In genomic region chr19:49490287-49491029, GRCh38 we compare ENCODE assay signal across 4 cellular contexts. TPM values are rescaled to one million over a fixed set of nuclear protein-coding genes. Genes with fewer than 3 reads are reported as not detected.
DNase-seq lines count a peak whose midpoint lies in the region; ATAC-seq and TF ChIP-seq lines count a peak whose summit lies in the region.

No MANE protein-coding gene starts in this region.

- in situ Hi-C loops in gastrocnemius medialis (cut with MboI; ENCODE audit: low sequenced_read_pairs in 4 of 4): no loop called here

- TF ChIP-seq CTCF in gastrocnemius medialis (IDR thresholded peaks at IDR 0.05 in 4 of 5, conservative IDR thresholded peaks at IDR 0.05 in 1 of 5): no peak

- H3K4me3 Mint-ChIP-seq in activated T-cell treated with anti-CD3 and anti-CD28 coated beads, Interleukin-2, amount 50 U/mL, for 72 hours: peak overlapping the region; percentile 96 to 97

- TF ChIP-seq POLR2A in gastrocnemius medialis (IDR thresholded peaks at IDR 0.05): no peak

- H3K9me3 Mint-ChIP-seq in activated T-cell treated with anti-CD3 and anti-CD28 coated beads, Interleukin-2, amount 50 U/mL, for 72 hours: no peaks in the 10 kb centered on the region

- no peaks in the 10 kb centered on the region for H3K27me3 Mint-ChIP-seq in activated T-cell treated with anti-CD3 and anti-CD28 coated beads, Interleukin-2, amount 50 U/mL, for 72 hours (ENCODE audit: low read depth)

- H3K27ac ChIP-seq in gastrocnemius medialis: peak overlapping the region; percentile 87 to 98 (median 94)
- H3K27ac ChIP-seq in right cardiac atrium (ENCODE audit: low read length): no peak overlapping the region

- intact Hi-C loops in gastrocnemius medialis (cut with DNase I; ENCODE audit: low total_unique reads) (no loop called here), right cardiac atrium (cut with DNase I) (no loop called here)

- 84% methylated on average over 27 of the region's 27 CpGs for whole genome bisulfite sequencing in right cardiac atrium

- peaks cover 47% of the 10 kb centered on the region for H3K4me1 Mint-ChIP-seq in activated T-cell treated with anti-CD3 and anti-CD28 coated beads, Interleukin-2, amount 50 U/mL, for 72 hours (ENCODE audit: low read depth)

- DNase-seq in activated T-cell treated with anti-CD3 and anti-CD28 coated beads, Interleukin-2, amount 50 U/mL, for 72 hours: no peak
- DNase-seq in gastrocnemius medialis: no peak
- no peak for DNase-seq in right cardiac atrium

- no peaks in the 10 kb centered on the region for H3K9me3 ChIP-seq in gastrocnemius medialis
- H3K9me3 ChIP-seq in right cardiac atrium (ENCODE audit: control insufficient read depth, low read length): no peaks in the 10 kb centered on the region

- peak overlapping the region; percentile 94 for H3K27ac Mint-ChIP-seq in activated T-cell treated with anti-CD3 and anti-CD28 coated beads, Interleukin-2, amount 50 U/mL, for 72 hours

- H3K36me3 ChIP-seq in gastrocnemius medialis: peaks cover 0 to 38% of the 10 kb centered on the region in 2 donors

- ATAC-seq in activated T-cell treated with anti-CD3 and anti-CD28 coated beads, Interleukin-2, amount 50 U/mL, for 72 hours (replicated peaks in 1 of 2): no peak
- ATAC-seq in gastrocnemius medialis (no peak), right cardiac atrium (no peak), GM18861 (IDR thresholded peaks at IDR 0.05; ENCODE audit: unreplicated experiment) (no peak)

- peaks cover 30 to 50% of the 10 kb centered on the region in 2 donors for H3K36me3 Mint-ChIP-seq in activated T-cell treated with anti-CD3 and anti-CD28 coated beads, Interleukin-2, amount 50 U/mL, for 72 hours (ENCODE audit: insufficient read depth in 2 of 2)

- H3K4me1 ChIP-seq in gastrocnemius medialis (peaks cover 26 to 32% of the 10 kb centered on the region in 2 donors), right cardiac atrium (ENCODE audit: control insufficient read depth, insufficient read depth, low read length) (peaks cover 6% of the 10 kb centered on the region)

- no peak overlapping the region for H3K4me3 ChIP-seq in gastrocnemius medialis
- no peak overlapping the region for H3K4me3 ChIP-seq in right cardiac atrium (ENCODE audit: low read length)

- H3K27me3 ChIP-seq in gastrocnemius medialis (no peaks in the 10 kb centered on the region), right cardiac atrium (ENCODE audit: control insufficient read depth, insufficient read depth) (no peaks in the 10 kb centered on the region)

RNA-seq across cellular contexts. Expression of gene RPL13A, which starts 3.0 kb away (rescaled TPM):
- total RNA-seq in activated T-cell treated with anti-CD3 and anti-CD28 coated beads, Interleukin-2, amount 50 U/mL, for 72 hours: 1,000 to 10,000 TPM; 4,603 to 5,026 TPM
- 1,000 to 10,000 TPM; 1,565 to 2,260 (median 1,899) TPM for total RNA-seq in gastrocnemius medialis
- 1,000 to 10,000 TPM; 1,399 to 1,753 (median 1,480) TPM for total RNA-seq in right cardiac atrium
- polyA plus RNA-seq in right cardiac atrium: 1,392 TPM

RNA-seq across cellular contexts. Expression of gene RPS11, which starts 5.8 kb away (rescaled TPM):
- 1,000 to 10,000 TPM; 2,679 to 2,721 TPM for total RNA-seq in activated T-cell treated with anti-CD3 and anti-CD28 coated beads, Interleukin-2, amount 50 U/mL, for 72 hours
- total RNA-seq in gastrocnemius medialis: 1,000 to 10,000 TPM; 2,509 to 3,015 (median 2,721) TPM
- 1,000 to 10,000 TPM; 1,034 to 1,270 (median 1,120) TPM for total RNA-seq in right cardiac atrium
- 2,599 TPM for polyA plus RNA-seq in right cardiac atrium

RNA-seq across cellular contexts. Expression of gene FLT3LG, which starts 16.4 kb away (rescaled TPM):
- 10 to 100 TPM; 69.7 to 76.3 TPM for total RNA-seq in activated T-cell treated with anti-CD3 and anti-CD28 coated beads, Interleukin-2, amount 50 U/mL, for 72 hours
- total RNA-seq in gastrocnemius medialis (1 to 10 TPM in 3 of 4 donors, under 1 TPM in 1; 0.91 to 2.7 (median 1.2) TPM), right cardiac atrium (1 to 10 TPM; 4.4 to 6.8 (median 4.9) TPM)
- polyA plus RNA-seq in right cardiac atrium: 6.6 TPM

RNA-seq across cellular contexts. Expression of gene FCGRT, which starts 22.0 kb away (rescaled TPM):
- 10 to 100 TPM; 21.2 to 24.1 TPM for total RNA-seq in activated T-cell treated with anti-CD3 and anti-CD28 coated beads, Interleukin-2, amount 50 U/mL, for 72 hours
- total RNA-seq in gastrocnemius medialis (10 to 100 TPM; 54.8 to 68.2 (median 59.7) TPM), right cardiac atrium (100 to 1,000 TPM; 139 to 158 (median 147) TPM)
- polyA plus RNA-seq in right cardiac atrium: 104 TPM

RNA-seq across cellular contexts. Expression of gene RCN3, which starts 37.3 kb away (rescaled TPM):
- 1 to 10 TPM; 3.2 to 4.3 TPM for total RNA-seq in activated T-cell treated with anti-CD3 and anti-CD28 coated beads, Interleukin-2, amount 50 U/mL, for 72 hours
- total RNA-seq in gastrocnemius medialis (10 to 100 TPM in 2 of 4 donors, 1 to 10 TPM in 2; 1.2 to 11.7 (median 7.6) TPM), right cardiac atrium (10 to 100 TPM; 10.2 to 27.4 (median 17.6) TPM)
- 29.3 TPM for polyA plus RNA-seq in right cardiac atrium

Comparison
In these comparisons a context has a peak if more than half of its experiments do, and no peak if none do; other contexts are left out.
1. RNA of gene FLT3LG, which starts 16.4 kb away (total RNA-seq): 69.7 to 76.3 TPM in activated T-cell treated with anti-CD3 and anti-CD28 coated beads, Interleukin-2, amount 50 U/mL, for 72 hours; 4.4 to 6.8 TPM in right cardiac atrium and 0.91 to 2.7 TPM in gastrocnemius medialis; every median in the first group is over 4 times any median in the second.